In the genomic region with DNA sequence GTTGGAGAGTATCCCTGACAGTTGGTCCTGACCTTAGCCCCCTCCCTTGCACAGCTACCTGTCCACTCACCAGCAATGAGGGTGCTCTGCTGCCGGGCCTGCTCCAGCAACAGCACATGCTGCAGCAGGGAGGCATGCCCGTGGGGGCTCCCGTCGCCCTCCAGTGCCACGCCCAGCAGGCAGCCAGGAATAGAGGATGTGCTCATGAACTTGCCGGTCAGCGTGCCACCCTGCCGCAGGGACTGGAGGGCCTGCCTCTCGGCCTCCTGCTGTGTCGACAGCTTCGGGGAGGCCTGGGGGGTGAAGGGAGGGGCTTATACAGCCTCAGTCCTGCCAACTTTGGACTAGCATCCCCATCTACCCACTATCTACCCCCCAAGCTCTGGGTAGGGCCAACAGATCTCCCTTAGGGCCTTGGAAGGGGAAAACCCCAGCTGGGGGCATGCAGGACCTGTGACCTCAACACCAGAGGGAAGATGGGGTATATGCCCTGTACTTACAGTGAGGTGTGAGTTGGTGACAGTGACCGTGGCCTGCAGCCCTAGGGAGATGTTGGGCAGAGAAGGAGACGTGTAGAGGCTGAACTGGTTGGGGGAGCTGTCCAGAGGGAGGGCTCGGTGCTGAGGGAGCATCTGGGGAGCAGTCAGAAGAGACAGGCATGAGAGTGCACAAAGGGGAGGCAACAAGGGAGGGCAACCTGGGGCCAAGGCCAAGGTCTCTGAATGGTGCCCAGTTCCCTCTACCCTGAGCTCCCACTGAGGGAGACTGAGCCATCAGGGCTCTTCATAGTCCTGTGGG, we compare ENCODE assay signal across 18 cellular contexts.
"Had no signal": no experiment of that assay in that cellular context is flagged by ENCODE, and none has a peak within 500 bp of the region (broad histone marks: within the 10 kb centered on the region; RNA-seq: fewer than 3 reads in every experiment).

No MANE protein-coding gene starts in this region.

- H3K9me3 ChIP-seq: adrenal gland, left ventricle myocardium inferior, right atrium auricular region, transverse colon had no signal

- ATAC-seq: activated T-helper 17 cell treated with anti-CD3 and anti-CD28 coated beads, Interleukin-2, amount 50 U/mL, for 72 hours; naive thymus-derived CD8-positive, alpha-beta T cell had no signal

- H3K27ac ChIP-seq: adrenal gland, left ventricle myocardium inferior, right atrium auricular region, transverse colon, VCaP had no signal

- H3K27me3 Mint-ChIP-seq: activated T-helper 17 cell treated with anti-CD3 and anti-CD28 coated beads, Interleukin-2, amount 50 U/mL, for 72 hours; naive thymus-derived CD8-positive, alpha-beta T cell; progenitor cell of endocrine pancreas had no signal

- H3K4me3 Mint-ChIP-seq: activated T-helper 17 cell treated with anti-CD3 and anti-CD28 coated beads, Interleukin-2, amount 50 U/mL, for 72 hours had no signal

- H3K4me3 ChIP-seq: adrenal gland, left ventricle myocardium inferior, right atrium auricular region, transverse colon had no signal

- H3K9me3 Mint-ChIP-seq: activated T-helper 17 cell treated with anti-CD3 and anti-CD28 coated beads, Interleukin-2, amount 50 U/mL, for 72 hours; naive thymus-derived CD8-positive, alpha-beta T cell had no signal

- H3K27me3 ChIP-seq: adrenal gland, right atrium auricular region, transverse colon had no signal

- DNase-seq: activated CD4-positive, alpha-beta T cell treated with anti-CD3 and anti-CD28 coated beads for 1 hour; activated CD4-positive, alpha-beta T cell treated with anti-CD3 and anti-CD28 coated beads, Interleukin-2, amount 50 U/mL, for 48 hours; activated naive CD4-positive, alpha-beta T cell treated with Interleukin-2 at 50 U/mL for 16 hours; adrenal gland; effector CD4-positive, alpha-beta T cell; foreskin fibroblast; left ventricle myocardium inferior; naive thymus-derived CD8-positive, alpha-beta T cell; occipital lobe; small intestine; stimulated activated CD4-positive, alpha-beta T cell treated with anti-CD3 and anti-CD28 coated beads, Interleukin-4, amount 100 ng/mL, for 24 hours; stimulated activated naive CD4-positive, alpha-beta T cell treated with Interleukin-2 at 50 U/mL for 16 hours; substantia nigra; transverse colon had no signal

- H3K27ac Mint-ChIP-seq: activated T-helper 17 cell treated with anti-CD3 and anti-CD28 coated beads, Interleukin-2, amount 50 U/mL, for 72 hours; progenitor cell of endocrine pancreas had no signal
